24 cellular contexts compared by ENCODE assay signal in genomic region chr12:75856228-75856627, GRCh38.
A peak's percentile ranks its signal among the peaks of the same experiment; 100 is the strongest.
DNase-seq lines count a peak whose midpoint lies in the region; ATAC-seq and TF ChIP-seq lines count a peak whose summit lies in the region.
"Had no signal": no experiment of that assay in that cellular context is flagged by ENCODE, and none has a peak within 500 bp of the region (broad histone marks: within the 10 kb centered on the region; RNA-seq: fewer than 3 reads in every experiment).

No MANE protein-coding gene starts in this region.

- H3K27ac Mint-ChIP-seq in T-helper 17 cell = no peak overlapping the region
- H3K27ac Mint-ChIP-seq in stimulated activated memory B cell treated with anti-CD40 and anti-IgM and Interleukin-4, amounts not matched to agents 10 μg/mL and 1 μg/mL and 100 μg/mL, for 72 hours = no peak overlapping the region
- H3K27ac Mint-ChIP-seq: CD4-positive, alpha-beta T cell; HFFc6 had no signal

- no peaks in the 10 kb centered on the region for H3K4me1 Mint-ChIP-seq in T-helper 17 cell
- H3K4me1 Mint-ChIP-seq in stimulated activated memory B cell treated with anti-CD40 and anti-IgM and Interleukin-4, amounts not matched to agents 10 μg/mL and 1 μg/mL and 100 μg/mL, for 72 hours = no peaks in the 10 kb centered on the region

- 53% methylated on average over 1 of the region's 1 CpG for WGBS in right cardiac atrium

- no peaks in the 10 kb centered on the region for H3K27me3 ChIP-seq in BLaER1 treated with 17β-estradiol and CSF1 and Interleukin-3, amounts not matched to agents 10 nM and 100 nM
- H3K27me3 ChIP-seq in Panc1 (ENCODE audit: control insufficient read depth, insufficient read depth, low read length) (no peaks in the 10 kb centered on the region), right cardiac atrium (ENCODE audit: control insufficient read depth, insufficient read depth) (no peaks in the 10 kb centered on the region)
- H3K27me3 ChIP-seq: BE2C had no signal

- no peaks in the 10 kb centered on the region for H3K9me3 Mint-ChIP-seq in stimulated activated memory B cell treated with anti-CD40 and anti-IgM and Interleukin-4, amounts not matched to agents 10 μg/mL and 1 μg/mL and 100 μg/mL, for 72 hours
- H3K9me3 Mint-ChIP-seq: CD4-positive, alpha-beta T cell; HFFc6 had no signal

- H3K4me3 ChIP-seq in BLaER1 treated with 17β-estradiol and CSF1 and Interleukin-3, amounts not matched to agents 10 nM and 100 nM = no peak overlapping the region
- H3K4me3 ChIP-seq in Panc1 (ENCODE audit: low read depth in 2 of 2, low read length in 2 of 2) (no peak overlapping the region), fibroblast of mammary gland (ENCODE audit: control insufficient read depth, low read depth, low read length) (no peak overlapping the region), right cardiac atrium (ENCODE audit: low read length) (no peak overlapping the region)
- H3K4me3 ChIP-seq: SK-N-MC had no signal

- no peak for DNase-seq in Panc1 (ENCODE audit: low read depth, low spot score)
- peak; percentile 46 for DNase-seq in fibroblast of mammary gland (ENCODE audit: low read depth)
- peak in 1 of 3 donors; percentile 46 for DNase-seq in right cardiac atrium
- no peak for DNase-seq in NCI-H2081 treated with DMSO at 0.1 percent for 48 hours (lab: John Stamatoyannopoulos, UW)
- DNase-seq in T-helper 17 cell = no peak
- no peak for DNase-seq in RPMI8226
- DNase-seq: BE2C; CD4-positive, alpha-beta T cell; COR-L47; DMS79; H7; HFFc6; KG1; NCI-H1092; NCI-H1436 treated with DMSO at 0.1 percent for 48 hours; NCI-H1930; NCI-H226; NCI-H510A treated with DMSO at 0.1 percent for 48 hours; NCI-H748 treated with DMSO at 0.1 percent for 48 hours; SHP77 treated with DMSO at 0.1 percent for 48 hours had no signal

- in situ Hi-C loops in Panc1 (cut with HindIII; ENCODE audit: low pct_unique_long_range_greater_than_20kb, low sequenced_read_pairs) = no loop called here

- peak overlapping the region; percentile 6 to 89 (median 35); a peak in 16 of 22 replicates for H3K4me2 ChIP-seq in BLaER1 treated with 17β-estradiol and CSF1 and Interleukin-3, amounts not matched to agents 10 nM and 100 nM

- H4K20me1 ChIP-seq in BLaER1 treated with 17β-estradiol and CSF1 and Interleukin-3, amounts not matched to agents 10 nM and 100 nM = no peaks in the 10 kb centered on the region

- peaks cover 33 to 57% (median 50%) of the 10 kb centered on the region in 10 experiments for H3K4me1 ChIP-seq in BLaER1 treated with 17β-estradiol and CSF1 and Interleukin-3, amounts not matched to agents 10 nM and 100 nM
- H3K4me1 ChIP-seq in Panc1 (ENCODE audit: control insufficient read depth, insufficient read depth, low read length) (peaks cover 3% of the 10 kb centered on the region; the same call in 1 of the 2 replicates), right cardiac atrium (ENCODE audit: control insufficient read depth, insufficient read depth, low read length) (no peaks in the 10 kb centered on the region)

- CTCF ChIA-PET in Panc1 (lab: Charles Lee) = no interaction called here

- ATAC-seq in Panc1 (no peak), right cardiac atrium (peak; percentile 68 to 80), T-helper 17 cell (no peak)
- no peak for ATAC-seq in stimulated activated memory B cell treated with anti-CD40 and anti-IgM and Interleukin-4, amounts not matched to agents 10 μg/mL and 1 μg/mL and 100 μg/mL, for 72 hours
- ATAC-seq: HepG2 had no signal

- no peaks in the 10 kb centered on the region; a peak in 1 of 22 replicates for H3K9me3 ChIP-seq in BLaER1 treated with 17β-estradiol and CSF1 and Interleukin-3, amounts not matched to agents 10 nM and 100 nM (replicated peaks in 1 of 11)
- H3K9me3 ChIP-seq in Panc1 (ENCODE audit: control insufficient read depth, insufficient read depth, low read depth, low read length) (peaks cover 27% of the 10 kb centered on the region; the same call in 1 of the 2 replicates), right cardiac atrium (ENCODE audit: control insufficient read depth, low read length) (no peaks in the 10 kb centered on the region), T-helper 17 cell (ENCODE audit: control insufficient read depth, low read length, poor library complexity, severe bottlenecking) (no peaks in the 10 kb centered on the region)
- H3K9me3 ChIP-seq: BE2C had no signal

- no peaks in the 10 kb centered on the region for H3K36me3 Mint-ChIP-seq in T-helper 17 cell (ENCODE audit: low read depth)
- H3K36me3 Mint-ChIP-seq in stimulated activated memory B cell treated with anti-CD40 and anti-IgM and Interleukin-4, amounts not matched to agents 10 μg/mL and 1 μg/mL and 100 μg/mL, for 72 hours = no peaks in the 10 kb centered on the region

- no peak overlapping the region for H3K4me3 Mint-ChIP-seq in T-helper 17 cell
- no peak overlapping the region for H3K4me3 Mint-ChIP-seq in stimulated activated memory B cell treated with anti-CD40 and anti-IgM and Interleukin-4, amounts not matched to agents 10 μg/mL and 1 μg/mL and 100 μg/mL, for 72 hours
- H3K4me3 Mint-ChIP-seq: CD4-positive, alpha-beta T cell; HFFc6 had no signal

- intact Hi-C loops in Panc1 (cut with micrococcal nuclease; ENCODE audit: unreplicated experiment) = no loop called here
- intact Hi-C loops in right cardiac atrium (cut with DNase I) = no loop called here

- peaks cover 18% of the 10 kb centered on the region for H3K27me3 Mint-ChIP-seq in T-helper 17 cell
- peaks cover 27% of the 10 kb centered on the region for H3K27me3 Mint-ChIP-seq in stimulated activated memory B cell treated with anti-CD40 and anti-IgM and Interleukin-4, amounts not matched to agents 10 μg/mL and 1 μg/mL and 100 μg/mL, for 72 hours

- no peak overlapping the region for H3K9ac ChIP-seq in BLaER1 treated with 17β-estradiol and CSF1 and Interleukin-3, amounts not matched to agents 10 nM and 100 nM

- BruUV-seq in Panc1 (replicated peaks; lab: Mats Ljungman, UMichigan) = no TSS peak

- no peaks in the 10 kb centered on the region for H3K36me3 ChIP-seq in BLaER1 treated with 17β-estradiol and CSF1 and Interleukin-3, amounts not matched to agents 10 nM and 100 nM
- H3K36me3 ChIP-seq in Panc1 (ENCODE audit: control insufficient read depth, insufficient read depth, low read length) = no peaks in the 10 kb centered on the region
- H3K36me3 ChIP-seq: BE2C had no signal

- H3K27ac ChIP-seq in BLaER1 treated with 17β-estradiol and CSF1 and Interleukin-3, amounts not matched to agents 10 nM and 100 nM = peak overlapping the region in 6 of 11 experiments; percentile 6 to 90 (median 66); a peak in 8 of 22 replicates
- H3K27ac ChIP-seq in Panc1 (ENCODE audit: low read length) = peak overlapping the region; percentile 77
- no peak overlapping the region for H3K27ac ChIP-seq in right cardiac atrium (ENCODE audit: low read length)

- TF ChIP-seq CTCF in Panc1 (IDR thresholded peaks at IDR 0.05) = no peak
- TF ChIP-seq CTCF in fibroblast of mammary gland (conservative IDR thresholded peaks at IDR 0.05; ENCODE audit: control insufficient read depth, insufficient read depth, low read depth, low read length) = no peak

- POLR2A ChIA-PET in Panc1 (lab: Charles Lee) = interaction anchor here (0.6 kb wide), 1 partner anchor 8 kb away, joined by 5 read pairs; no protein-coding TSS in a partner anchor

Comparison
In these comparisons a context has a peak if more than half of its experiments do, and no peak if none do; other contexts are left out.
1. ATAC-seq: peak in right cardiac atrium (2 of 2); none in Panc1 (single experiment), T-helper 17 cell (single experiment) and stimulated activated memory B cell treated with anti-CD40 and anti-IgM and Interleukin-4, amounts not matched to agents 10 μg/mL and 1 μg/mL and 100 μg/mL, for 72 hours (single experiment).